In the genomic region with DNA sequence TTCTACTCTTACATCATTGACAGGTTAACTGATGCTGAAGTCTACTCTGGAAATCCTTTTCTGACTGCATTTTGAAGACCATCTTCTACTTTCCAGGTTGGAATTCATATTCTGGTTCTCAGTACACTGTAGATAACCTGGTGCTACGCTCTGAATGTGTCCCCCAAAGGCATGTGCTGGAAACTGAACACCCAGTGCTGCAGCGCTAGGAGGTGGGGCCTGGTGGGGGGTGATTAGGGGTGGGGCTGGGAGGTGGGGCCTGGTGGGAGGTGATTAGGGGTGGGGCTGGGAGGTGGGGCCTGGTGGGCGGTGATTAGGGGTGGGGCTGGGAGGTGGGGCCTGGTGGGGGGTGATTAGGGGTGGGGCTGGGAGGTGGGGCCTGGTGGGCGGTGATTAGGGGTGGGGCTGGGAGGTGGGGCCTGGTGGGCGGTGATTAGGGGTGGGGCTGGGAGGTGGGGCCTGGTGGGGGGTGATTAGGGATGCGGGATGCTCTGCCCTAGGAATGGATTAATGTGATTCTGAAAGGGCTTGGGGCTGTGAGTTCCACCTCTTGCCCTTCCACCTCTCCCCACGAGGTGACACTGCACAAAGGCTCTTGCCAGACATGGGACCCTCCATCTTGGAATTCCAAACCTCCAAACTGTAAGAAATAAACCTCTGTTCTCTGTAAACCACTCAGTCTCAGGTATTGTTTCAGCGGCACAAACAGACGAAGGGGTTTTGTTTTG, we compare ENCODE assay signal across 1 cellular context.
TF ChIP-seq lines count a peak whose summit lies in the region.

No MANE protein-coding gene starts in this region.

TF ChIP-seq in K562, 482 proteins besides CTCF, POLR2A, EP300 and RAD21:
- TF ChIP-seq YY1 (IDR thresholded peaks at IDR 0.05; ENCODE audit: borderline replicate concordance in 1 of 3, control insufficient read depth in 1 of 3, extremely low read depth in 1 of 3, insufficient read depth in 3 of 3, insufficient read length in 1 of 3, insufficient replicate concordance in 2 of 3, low read depth in 1 of 3, low read length in 2 of 3) (peak in 1 of 3 experiments; percentile 62), VEZF1 (CRISPR knock-in tag; IDR thresholded peaks at IDR 0.05) (peak; percentile 76), SP1 (CRISPR knock-in tag; IDR thresholded peaks at IDR 0.05) (0 out of 2 replicates have a peak, but pooled peaks have one; percentile 46)
- TF ChIP-seq, protein P1, sequence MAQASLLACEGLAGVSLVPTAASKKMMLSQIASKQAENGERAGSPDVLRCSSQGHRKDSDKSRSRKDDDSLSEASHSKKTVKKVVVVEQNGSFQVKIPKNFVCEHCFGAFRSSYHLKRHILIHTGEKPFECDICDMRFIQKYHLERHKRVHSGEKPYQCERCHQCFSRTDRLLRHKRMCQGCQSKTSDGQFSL (CRISPR knock-in tag; IDR thresholded peaks at IDR 0.05): peak; percentile 44; the same call in 1 of the 2 replicates
- TF ChIP-seq, protein P1 (tag; IDR thresholded peaks at IDR 0.05): peak in 1 of 2 experiments; percentile 85; a peak in 2 of 4 replicates
